In genomic region chr20:64065062-64065972, GRCh38 we compare ENCODE assay signal across 11 cellular contexts. TPM values are rescaled to one million over a fixed set of nuclear protein-coding genes. Genes with fewer than 3 reads are reported as not detected.
DNase-seq lines count a peak whose midpoint lies in the region; ATAC-seq and TF ChIP-seq lines count a peak whose summit lies in the region.
"Had no signal": no experiment of that assay in that cellular context is flagged by ENCODE, and none has a peak within 500 bp of the region (broad histone marks: within the 10 kb centered on the region; RNA-seq: fewer than 3 reads in every experiment).

No MANE protein-coding gene starts in this region.

- no peaks in the 10 kb centered on the region for H3K9me3 Mint-ChIP-seq in activated T-helper 17 cell treated with anti-CD3 and anti-CD28 coated beads, Interleukin-2, amount 50 U/mL, for 72 hours
- no peaks in the 10 kb centered on the region for H3K9me3 Mint-ChIP-seq in natural killer cell treated with Interleukin-12 subunit alpha and Interleukin-12 subunit beta and Interleukin-15 and Interleukin-18, amount 100 ng/mL, for 72 hours
- H3K9me3 Mint-ChIP-seq in mesothelial cell of epicardium = no peaks in the 10 kb centered on the region

- H3K36me3 ChIP-seq in DOHH2 (ENCODE audit: control insufficient read depth, low read length) (peaks cover 3% of the 10 kb centered on the region; the same call in 1 of the 2 replicates), KMS-11 (ENCODE audit: insufficient read depth) (no peaks in the 10 kb centered on the region), transverse colon (no peaks in the 10 kb centered on the region)

- H3K4me3 Mint-ChIP-seq in activated T-helper 17 cell treated with anti-CD3 and anti-CD28 coated beads, Interleukin-2, amount 50 U/mL, for 72 hours = peak overlapping the region; percentile 89
- H3K4me3 Mint-ChIP-seq in natural killer cell treated with Interleukin-12 subunit alpha and Interleukin-12 subunit beta and Interleukin-15 and Interleukin-18, amount 100 ng/mL, for 72 hours = peak overlapping the region; percentile 69
- no peak overlapping the region for H3K4me3 Mint-ChIP-seq in mesothelial cell of epicardium

- TF ChIP-seq POLR2A in transverse colon (IDR thresholded peaks at IDR 0.05) = no peak

- no peak for TF ChIP-seq EP300 in transverse colon (IDR thresholded peaks at IDR 0.05; ENCODE audit: low read depth)

- peaks cover 32% of the 10 kb centered on the region for H3K4me1 Mint-ChIP-seq in activated T-helper 17 cell treated with anti-CD3 and anti-CD28 coated beads, Interleukin-2, amount 50 U/mL, for 72 hours
- H3K4me1 Mint-ChIP-seq in natural killer cell treated with Interleukin-12 subunit alpha and Interleukin-12 subunit beta and Interleukin-15 and Interleukin-18, amount 100 ng/mL, for 72 hours (ENCODE audit: low read depth in 2 of 2) = peaks cover 31 to 36% of the 10 kb centered on the region in 2 donors
- H3K4me1 Mint-ChIP-seq in mesothelial cell of epicardium = peaks cover 23% of the 10 kb centered on the region

- DNase-seq in natural killer cell treated with Interleukin-12 subunit alpha and Interleukin-12 subunit beta and Interleukin-15 and Interleukin-18, amount 100 ng/mL, for 72 hours (ENCODE audit: low spot score) = no peak
- DNase-seq in left ventricle myocardium superior = no peak
- DNase-seq in mesothelial cell of epicardium (ENCODE audit: low spot score in 2 of 2, unreplicated experiment in 2 of 2) = no peak
- DNase-seq in transverse colon = no peak
- DNase-seq: DMS79 treated with DMSO at 0.1 percent for 48 hours, Kasumi-1, NCI-H774 had no signal

- H3K4me3 ChIP-seq in DOHH2 (ENCODE audit: low read length) = peak overlapping the region; percentile 86
- H3K4me3 ChIP-seq in KMS-11 (IDR thresholded peaks at IDR 0.05; ENCODE audit: insufficient read depth, low read depth, low read length) = no peak overlapping the region
- H3K4me3 ChIP-seq in transverse colon = no peak overlapping the region

- H3F3A ChIP-seq in DOHH2 (ENCODE audit: control insufficient read depth, insufficient read depth) = peaks cover 2% of the 10 kb centered on the region; the same call in 1 of the 2 replicates

- no peaks in the 10 kb centered on the region for H3K9me2 ChIP-seq in DOHH2 (replicated peaks; ENCODE audit: control insufficient read depth, low read length)

- H3K27me3 ChIP-seq in DOHH2 (ENCODE audit: control insufficient read depth, low read length) = no peaks in the 10 kb centered on the region
- H3K27me3 ChIP-seq in KMS-11 (ENCODE audit: insufficient read depth, low read depth) = peaks cover under 1% of the 10 kb centered on the region; the same call in 1 of the 2 replicates
- H3K27me3 ChIP-seq in transverse colon = peaks cover 4% of the 10 kb centered on the region

- ATAC-seq in activated T-helper 17 cell treated with anti-CD3 and anti-CD28 coated beads, Interleukin-2, amount 50 U/mL, for 72 hours (replicated peaks) = no peak
- ATAC-seq in natural killer cell treated with Interleukin-12 subunit alpha and Interleukin-12 subunit beta and Interleukin-15 and Interleukin-18, amount 100 ng/mL, for 72 hours = no peak
- no peak for ATAC-seq in left ventricle myocardium superior

- no peaks in the 10 kb centered on the region for H4K20me1 ChIP-seq in DOHH2 (ENCODE audit: control insufficient read depth, insufficient read depth, low read depth, low read length)
- no peaks in the 10 kb centered on the region for H4K20me1 ChIP-seq in KMS-11 (ENCODE audit: insufficient read depth)

- TF ChIP-seq CTCF in DOHH2 (IDR thresholded peaks at IDR 0.05; ENCODE audit: low read depth, low read length, poor library complexity, severe bottlenecking) = no peak
- TF ChIP-seq CTCF in KMS-11 (conservative IDR thresholded peaks at IDR 0.05; ENCODE audit: low read depth, low read length) = no peak
- no peak for TF ChIP-seq CTCF in mesothelial cell of epicardium (IDR thresholded peaks at IDR 0.05; ENCODE audit: unreplicated experiment)
- TF ChIP-seq CTCF in transverse colon (IDR thresholded peaks at IDR 0.05) = no peak

- peak overlapping the region; percentile 54; the same call in 1 of the 2 replicates for H3K9ac ChIP-seq in KMS-11

- in situ Hi-C loops in transverse colon (cut with MboI; ENCODE audit: low pct_ligation_motif_present in 1 of 4, low pct_unique_long_range_greater_than_20kb in 1 of 4, low sequenced_read_pairs in 3 of 4) = no loop called here

- 44% methylated on average over 27 of the region's 27 CpGs; no CpG with 5 or more reads in 1 of the 2 donors for WGBS in transverse colon (ENCODE audit: low coverage in 1 of 2), 2 donors

- H3K4me2 ChIP-seq in DOHH2 (ENCODE audit: low read length) = peak overlapping the region; percentile 76
- H3K4me2 ChIP-seq in KMS-11 = peak overlapping the region; percentile 94

- intact Hi-C loops in left ventricle myocardium superior (cut with micrococcal nuclease) (no loop called here), transverse colon (cut with DNase I; ENCODE audit: low total_unique reads) (no loop called here)

- no peaks in the 10 kb centered on the region for H3K27me3 Mint-ChIP-seq in activated T-helper 17 cell treated with anti-CD3 and anti-CD28 coated beads, Interleukin-2, amount 50 U/mL, for 72 hours
- H3K27me3 Mint-ChIP-seq in natural killer cell treated with Interleukin-12 subunit alpha and Interleukin-12 subunit beta and Interleukin-15 and Interleukin-18, amount 100 ng/mL, for 72 hours = no peaks in the 10 kb centered on the region
- H3K27me3 Mint-ChIP-seq in mesothelial cell of epicardium (ENCODE audit: low read depth) = no peaks in the 10 kb centered on the region

- H3K9me3 ChIP-seq in DOHH2 (ENCODE audit: control insufficient read depth, insufficient read depth, low read length) (no peaks in the 10 kb centered on the region), transverse colon (no peaks in the 10 kb centered on the region)

- peak overlapping the region; percentile 90 for H3K27ac Mint-ChIP-seq in activated T-helper 17 cell treated with anti-CD3 and anti-CD28 coated beads, Interleukin-2, amount 50 U/mL, for 72 hours
- H3K27ac Mint-ChIP-seq in natural killer cell treated with Interleukin-12 subunit alpha and Interleukin-12 subunit beta and Interleukin-15 and Interleukin-18, amount 100 ng/mL, for 72 hours = peak overlapping the region; percentile 65 to 81
- H3K27ac Mint-ChIP-seq in mesothelial cell of epicardium = no peak overlapping the region

- peak overlapping the region; percentile 10; the same call in 1 of the 2 replicates for H2AFZ ChIP-seq in KMS-11 (ENCODE audit: low read depth)

- peaks cover 5% of the 10 kb centered on the region for H3K36me3 Mint-ChIP-seq in activated T-helper 17 cell treated with anti-CD3 and anti-CD28 coated beads, Interleukin-2, amount 50 U/mL, for 72 hours (ENCODE audit: low read depth)
- no peaks in the 10 kb centered on the region for H3K36me3 Mint-ChIP-seq in natural killer cell treated with Interleukin-12 subunit alpha and Interleukin-12 subunit beta and Interleukin-15 and Interleukin-18, amount 100 ng/mL, for 72 hours
- no peaks in the 10 kb centered on the region for H3K36me3 Mint-ChIP-seq in mesothelial cell of epicardium

- H3K79me2 ChIP-seq in DOHH2 (ENCODE audit: control insufficient read depth, low read length) = peaks cover 13% of the 10 kb centered on the region
- peaks cover 13% of the 10 kb centered on the region; the same call in 1 of the 2 replicates for H3K79me2 ChIP-seq in KMS-11 (ENCODE audit: insufficient read depth, low read depth)

- H3K27ac ChIP-seq in DOHH2 (ENCODE audit: low read depth, low read length) (peak overlapping the region; percentile 42), KMS-11 (peak overlapping the region; percentile 95), transverse colon (no peak overlapping the region)

- H3K4me1 ChIP-seq in DOHH2 (ENCODE audit: control insufficient read depth, low read length) (peaks cover 50% of the 10 kb centered on the region), KMS-11 (ENCODE audit: low read depth, poor library complexity, severe bottlenecking) (peaks cover 45% of the 10 kb centered on the region), transverse colon (peaks cover 13 to 26% (median 20%) of the 10 kb centered on the region in 4 donors)

RNA-seq across cellular contexts. Expression of gene TCEA2, which starts 2.3 kb away (rescaled TPM):
- 10 to 100 TPM; 52.0 to 79.9 TPM for total RNA-seq in activated T-helper 17 cell treated with anti-CD3 and anti-CD28 coated beads, Interleukin-2, amount 50 U/mL, for 72 hours
- total RNA-seq in natural killer cell treated with Interleukin-12 subunit alpha and Interleukin-12 subunit beta and Interleukin-15 and Interleukin-18, amount 100 ng/mL, for 72 hours = 10 to 100 TPM; 23.2 to 24.1 TPM
- total RNA-seq in left ventricle myocardium superior (35.6 TPM), mesothelial cell of epicardium (77.9 to 81.3 TPM (median 81.2 TPM) in 3 replicates), transverse colon (10 to 100 TPM in 3 of 4 donors, 1 to 10 TPM in 1; 5.6 to 94.3 (median 14.8) TPM)

RNA-seq across cellular contexts. Expression of gene RGS19, which starts 14.0 kb away (rescaled TPM):
- total RNA-seq in activated T-helper 17 cell treated with anti-CD3 and anti-CD28 coated beads, Interleukin-2, amount 50 U/mL, for 72 hours = 10 to 100 TPM; 38.6 to 49.4 TPM
- total RNA-seq in natural killer cell treated with Interleukin-12 subunit alpha and Interleukin-12 subunit beta and Interleukin-15 and Interleukin-18, amount 100 ng/mL, for 72 hours = 10 to 100 TPM; 27.1 to 33.4 TPM
- total RNA-seq in left ventricle myocardium superior (5.4 TPM), mesothelial cell of epicardium (7.0 to 8.1 TPM (median 7.9 TPM) in 3 replicates), transverse colon (10 to 100 TPM in 2 of 4 donors, 1 to 10 TPM in 1, not detected in 1; 5.5 to 37.4 (median 10.8) TPM)

RNA-seq across cellular contexts. Expression of gene OPRL1, which starts 14.6 kb away (rescaled TPM):
- under 1 TPM; 0.48 to 0.56 TPM for total RNA-seq in activated T-helper 17 cell treated with anti-CD3 and anti-CD28 coated beads, Interleukin-2, amount 50 U/mL, for 72 hours
- under 1 TPM; 0.12 to 0.20 TPM for total RNA-seq in natural killer cell treated with Interleukin-12 subunit alpha and Interleukin-12 subunit beta and Interleukin-15 and Interleukin-18, amount 100 ng/mL, for 72 hours
- total RNA-seq in left ventricle myocardium superior = 0.27 TPM
- 2.2 to 2.6 TPM (median 2.5 TPM) in 3 replicates for total RNA-seq in mesothelial cell of epicardium
- under 1 TPM in 2 of 4 donors, not detected in 2; 0.14 to 0.32 TPM for total RNA-seq in transverse colon

RNA-seq across cellular contexts. Expression of gene SOX18, which starts 15.9 kb away (rescaled TPM):
- total RNA-seq in activated T-helper 17 cell treated with anti-CD3 and anti-CD28 coated beads, Interleukin-2, amount 50 U/mL, for 72 hours = under 1 TPM; 0.13 to 0.22 TPM
- not detected for total RNA-seq in natural killer cell treated with Interleukin-12 subunit alpha and Interleukin-12 subunit beta and Interleukin-15 and Interleukin-18, amount 100 ng/mL, for 72 hours
- total RNA-seq in left ventricle myocardium superior (36.8 TPM), mesothelial cell of epicardium (0.23 to 0.34 TPM in 2 of 3 replicates, not detected in the other), transverse colon (10 to 100 TPM in 1 of 4 donors, 1 to 10 TPM in 3; 1.8 to 14.2 (median 6.5) TPM)
- total RNA-seq: mononuclear cell had no signal

RNA-seq across cellular contexts. Expression of gene LKAAEAR1, which starts 18.9 kb away (rescaled TPM):
- total RNA-seq in activated T-helper 17 cell treated with anti-CD3 and anti-CD28 coated beads, Interleukin-2, amount 50 U/mL, for 72 hours = under 1 TPM in 1 of 2 donors, not detected in 1; 0.71 TPM
- total RNA-seq in natural killer cell treated with Interleukin-12 subunit alpha and Interleukin-12 subunit beta and Interleukin-15 and Interleukin-18, amount 100 ng/mL, for 72 hours = not detected
- not detected for total RNA-seq in left ventricle myocardium superior
- 0.36 TPM in 1 of 3 replicates, not detected in the others for total RNA-seq in mesothelial cell of epicardium
- total RNA-seq in transverse colon = not detected

Comparison
In these comparisons a context has a peak if more than half of its experiments do, and no peak if none do; other contexts are left out.
1. H3K27ac ChIP-seq: peak in DOHH2 (single experiment) and KMS-11 (single experiment); none in transverse colon (0 of 4).